2 cellular contexts compared by ENCODE assay signal in genomic region chr11:77087723-77088225, GRCh38.
TF ChIP-seq lines count a peak whose summit lies in the region.

No MANE protein-coding gene starts in this region.

TF ChIP-seq in liver, 16 proteins besides CTCF, POLR2A, EP300 and RAD21:
- no peak for TF ChIP-seq TAF1 (conservative IDR thresholded peaks at IDR 0.05)
TF ChIP-seq in liver: peak in this region for 0.

TF ChIP-seq in HepG2, 621 proteins besides CTCF, POLR2A, EP300 and RAD21:
- TF ChIP-seq ZNF891 (CRISPR knock-in tag; IDR thresholded peaks at IDR 0.05): no peak
- no peak for TF ChIP-seq GMEB2 (CRISPR knock-in tag; IDR thresholded peaks at IDR 0.05; ENCODE audit: low read depth)
- TF ChIP-seq, protein P1, sequence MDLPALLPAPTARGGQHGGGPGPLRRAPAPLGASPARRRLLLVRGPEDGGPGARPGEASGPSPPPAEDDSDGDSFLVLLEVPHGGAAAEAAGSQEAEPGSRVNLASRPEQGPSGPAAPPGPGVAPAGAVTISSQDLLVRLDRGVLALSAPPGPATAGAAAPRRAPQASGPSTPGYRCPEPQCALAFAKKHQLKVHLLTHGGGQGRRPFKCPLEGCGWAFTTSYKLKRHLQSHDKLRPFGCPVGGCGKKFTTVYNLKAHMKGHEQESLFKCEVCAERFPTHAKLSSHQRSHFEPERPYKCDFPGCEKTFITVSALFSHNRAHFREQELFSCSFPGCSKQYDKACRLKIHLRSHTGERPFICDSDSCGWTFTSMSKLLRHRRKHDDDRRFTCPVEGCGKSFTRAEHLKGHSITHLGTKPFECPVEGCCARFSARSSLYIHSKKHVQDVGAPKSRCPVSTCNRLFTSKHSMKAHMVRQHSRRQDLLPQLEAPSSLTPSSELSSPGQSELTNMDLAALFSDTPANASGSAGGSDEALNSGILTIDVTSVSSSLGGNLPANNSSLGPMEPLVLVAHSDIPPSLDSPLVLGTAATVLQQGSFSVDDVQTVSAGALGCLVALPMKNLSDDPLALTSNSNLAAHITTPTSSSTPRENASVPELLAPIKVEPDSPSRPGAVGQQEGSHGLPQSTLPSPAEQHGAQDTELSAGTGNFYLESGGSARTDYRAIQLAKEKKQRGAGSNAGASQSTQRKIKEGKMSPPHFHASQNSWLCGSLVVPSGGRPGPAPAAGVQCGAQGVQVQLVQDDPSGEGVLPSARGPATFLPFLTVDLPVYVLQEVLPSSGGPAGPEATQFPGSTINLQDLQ (CRISPR knock-in tag; IDR thresholded peaks at IDR 0.05): no peak
- TF ChIP-seq ZNF253 (CRISPR knock-in tag; IDR thresholded peaks at IDR 0.05; ENCODE audit: borderline replicate concordance): no peak
- no peak for TF ChIP-seq ZNF703 (CRISPR knock-in tag; IDR thresholded peaks at IDR 0.05; ENCODE audit: borderline replicate concordance)
- TF ChIP-seq PBX3 (CRISPR knock-in tag; IDR thresholded peaks at IDR 0.05; ENCODE audit: borderline replicate concordance): no peak
- no peak for TF ChIP-seq ZNF644 (CRISPR knock-in tag; IDR thresholded peaks at IDR 0.05; ENCODE audit: low read depth)
- TF ChIP-seq, protein P2, sequence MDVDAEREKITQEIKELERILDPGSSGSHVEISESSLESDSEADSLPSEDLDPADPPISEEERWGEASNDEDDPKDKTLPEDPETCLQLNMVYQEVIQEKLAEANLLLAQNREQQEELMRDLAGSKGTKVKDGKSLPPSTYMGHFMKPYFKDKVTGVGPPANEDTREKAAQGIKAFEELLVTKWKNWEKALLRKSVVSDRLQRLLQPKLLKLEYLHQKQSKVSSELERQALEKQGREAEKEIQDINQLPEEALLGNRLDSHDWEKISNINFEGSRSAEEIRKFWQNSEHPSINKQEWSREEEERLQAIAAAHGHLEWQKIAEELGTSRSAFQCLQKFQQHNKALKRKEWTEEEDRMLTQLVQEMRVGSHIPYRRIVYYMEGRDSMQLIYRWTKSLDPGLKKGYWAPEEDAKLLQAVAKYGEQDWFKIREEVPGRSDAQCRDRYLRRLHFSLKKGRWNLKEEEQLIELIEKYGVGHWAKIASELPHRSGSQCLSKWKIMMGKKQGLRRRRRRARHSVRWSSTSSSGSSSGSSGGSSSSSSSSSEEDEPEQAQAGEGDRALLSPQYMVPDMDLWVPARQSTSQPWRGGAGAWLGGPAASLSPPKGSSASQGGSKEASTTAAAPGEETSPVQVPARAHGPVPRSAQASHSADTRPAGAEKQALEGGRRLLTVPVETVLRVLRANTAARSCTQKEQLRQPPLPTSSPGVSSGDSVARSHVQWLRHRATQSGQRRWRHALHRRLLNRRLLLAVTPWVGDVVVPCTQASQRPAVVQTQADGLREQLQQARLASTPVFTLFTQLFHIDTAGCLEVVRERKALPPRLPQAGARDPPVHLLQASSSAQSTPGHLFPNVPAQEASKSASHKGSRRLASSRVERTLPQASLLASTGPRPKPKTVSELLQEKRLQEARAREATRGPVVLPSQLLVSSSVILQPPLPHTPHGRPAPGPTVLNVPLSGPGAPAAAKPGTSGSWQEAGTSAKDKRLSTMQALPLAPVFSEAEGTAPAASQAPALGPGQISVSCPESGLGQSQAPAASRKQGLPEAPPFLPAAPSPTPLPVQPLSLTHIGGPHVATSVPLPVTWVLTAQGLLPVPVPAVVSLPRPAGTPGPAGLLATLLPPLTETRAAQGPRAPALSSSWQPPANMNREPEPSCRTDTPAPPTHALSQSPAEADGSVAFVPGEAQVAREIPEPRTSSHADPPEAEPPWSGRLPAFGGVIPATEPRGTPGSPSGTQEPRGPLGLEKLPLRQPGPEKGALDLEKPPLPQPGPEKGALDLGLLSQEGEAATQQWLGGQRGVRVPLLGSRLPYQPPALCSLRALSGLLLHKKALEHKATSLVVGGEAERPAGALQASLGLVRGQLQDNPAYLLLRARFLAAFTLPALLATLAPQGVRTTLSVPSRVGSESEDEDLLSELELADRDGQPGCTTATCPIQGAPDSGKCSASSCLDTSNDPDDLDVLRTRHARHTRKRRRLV (CRISPR knock-in tag; IDR thresholded peaks at IDR 0.05): no peak
- no peak for TF ChIP-seq FOXC1 (CRISPR knock-in tag; IDR thresholded peaks at IDR 0.05; ENCODE audit: borderline replicate concordance)
- no peak for TF ChIP-seq ZNF775 (CRISPR knock-in tag; IDR thresholded peaks at IDR 0.05; ENCODE audit: borderline replicate concordance)
- no peak for TF ChIP-seq ZFP36L1 (CRISPR knock-in tag; IDR thresholded peaks at IDR 0.05)
- no peak for TF ChIP-seq ADNP (CRISPR knock-in tag; IDR thresholded peaks at IDR 0.05)
- TF ChIP-seq, protein P3, sequence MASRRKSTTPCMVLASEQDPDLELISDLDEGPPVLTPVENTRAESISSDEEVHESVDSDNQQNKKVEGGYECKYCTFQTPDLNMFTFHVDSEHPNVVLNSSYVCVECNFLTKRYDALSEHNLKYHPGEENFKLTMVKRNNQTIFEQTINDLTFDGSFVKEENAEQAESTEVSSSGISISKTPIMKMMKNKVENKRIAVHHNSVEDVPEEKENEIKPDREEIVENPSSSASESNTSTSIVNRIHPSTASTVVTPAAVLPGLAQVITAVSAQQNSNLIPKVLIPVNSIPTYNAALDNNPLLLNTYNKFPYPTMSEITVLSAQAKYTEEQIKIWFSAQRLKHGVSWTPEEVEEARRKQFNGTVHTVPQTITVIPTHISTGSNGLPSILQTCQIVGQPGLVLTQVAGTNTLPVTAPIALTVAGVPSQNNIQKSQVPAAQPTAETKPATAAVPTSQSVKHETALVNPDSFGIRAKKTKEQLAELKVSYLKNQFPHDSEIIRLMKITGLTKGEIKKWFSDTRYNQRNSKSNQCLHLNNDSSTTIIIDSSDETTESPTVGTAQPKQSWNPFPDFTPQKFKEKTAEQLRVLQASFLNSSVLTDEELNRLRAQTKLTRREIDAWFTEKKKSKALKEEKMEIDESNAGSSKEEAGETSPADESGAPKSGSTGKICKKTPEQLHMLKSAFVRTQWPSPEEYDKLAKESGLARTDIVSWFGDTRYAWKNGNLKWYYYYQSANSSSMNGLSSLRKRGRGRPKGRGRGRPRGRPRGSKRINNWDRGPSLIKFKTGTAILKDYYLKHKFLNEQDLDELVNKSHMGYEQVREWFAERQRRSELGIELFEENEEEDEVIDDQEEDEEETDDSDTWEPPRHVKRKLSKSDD (CRISPR knock-in tag; IDR thresholded peaks at IDR 0.05; ENCODE audit: low read depth): no peak
- no peak for TF ChIP-seq RERE (CRISPR knock-in tag; IDR thresholded peaks at IDR 0.05; ENCODE audit: low read depth)
- no peak for TF ChIP-seq HOXA3 (CRISPR knock-in tag; IDR thresholded peaks at IDR 0.05)
- no peak for TF ChIP-seq ZNF562 (CRISPR knock-in tag; IDR thresholded peaks at IDR 0.05; ENCODE audit: borderline replicate concordance)
- no peak for TF ChIP-seq ISL2 (CRISPR knock-in tag; IDR thresholded peaks at IDR 0.05)
